ENCODE assay signal across 1 cellular context in genomic region chr13:51957377-51958216, GRCh38.
TF ChIP-seq lines count a peak whose summit lies in the region.

No MANE protein-coding gene starts in this region.

TF ChIP-seq in HepG2, 621 proteins besides CTCF, POLR2A, EP300 and RAD21:
- TF ChIP-seq ATF7 (IDR thresholded peaks at IDR 0.05): no peak
- TF ChIP-seq ATF7 (CRISPR knock-in tag; IDR thresholded peaks at IDR 0.05): no peak
- no peak for TF ChIP-seq HOXA7 (CRISPR knock-in tag; IDR thresholded peaks at IDR 0.05)
- no peak for TF ChIP-seq ZNF816 (CRISPR knock-in tag; IDR thresholded peaks at IDR 0.05; ENCODE audit: borderline replicate concordance)
- no peak for TF ChIP-seq SRSF9 (IDR thresholded peaks at IDR 0.05; ENCODE audit: borderline replicate concordance, insufficient read depth, low read depth, low read length, poor library complexity, severe bottlenecking)
- no peak for TF ChIP-seq ZNF136 (CRISPR knock-in tag; IDR thresholded peaks at IDR 0.05; ENCODE audit: low read depth)
- TF ChIP-seq, protein P1, sequence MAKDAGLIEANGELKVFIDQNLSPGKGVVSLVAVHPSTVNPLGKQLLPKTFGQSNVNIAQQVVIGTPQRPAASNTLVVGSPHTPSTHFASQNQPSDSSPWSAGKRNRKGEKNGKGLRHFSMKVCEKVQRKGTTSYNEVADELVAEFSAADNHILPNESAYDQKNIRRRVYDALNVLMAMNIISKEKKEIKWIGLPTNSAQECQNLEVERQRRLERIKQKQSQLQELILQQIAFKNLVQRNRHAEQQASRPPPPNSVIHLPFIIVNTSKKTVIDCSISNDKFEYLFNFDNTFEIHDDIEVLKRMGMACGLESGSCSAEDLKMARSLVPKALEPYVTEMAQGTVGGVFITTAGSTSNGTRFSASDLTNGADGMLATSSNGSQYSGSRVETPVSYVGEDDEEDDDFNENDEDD (CRISPR knock-in tag; IDR thresholded peaks at IDR 0.05; ENCODE audit: borderline replicate concordance): no peak
- no peak for TF ChIP-seq ZNF510 (CRISPR knock-in tag; IDR thresholded peaks at IDR 0.05; ENCODE audit: low read depth)
- peak; percentile 59 for TF ChIP-seq RBM22 (optimal IDR thresholded peaks at IDR 0.05; ENCODE audit: low read length)
